ENCODE assay signal across 8 cellular contexts in the genomic region with DNA sequence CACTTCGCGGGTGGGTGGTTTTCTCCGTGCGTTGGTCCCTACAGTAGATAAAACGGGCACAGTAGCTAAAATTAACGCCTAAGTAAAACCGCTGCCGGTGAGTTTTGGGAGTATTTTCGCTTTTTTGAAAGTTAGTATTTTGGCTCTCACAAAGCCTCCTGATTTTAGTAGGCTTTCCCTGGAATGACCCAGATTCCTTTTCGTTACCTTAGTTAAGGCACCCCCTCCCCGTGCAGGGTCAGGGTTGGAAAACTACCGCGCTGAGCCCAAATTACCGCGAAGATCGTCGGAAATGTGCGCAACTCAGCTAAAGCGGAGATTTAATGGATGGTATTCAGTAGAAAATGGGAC. TPM values are rescaled to one million over a fixed set of nuclear protein-coding genes. Genes with fewer than 3 reads are reported as not detected.
A peak's percentile ranks its signal among the peaks of the same experiment; 100 is the strongest.
DNase-seq lines count a peak whose midpoint lies in the region; ATAC-seq and TF ChIP-seq lines count a peak whose summit lies in the region.

No MANE protein-coding gene starts in this region.

- in situ Hi-C loops in ACHN (cut with HindIII; ENCODE audit: low pct_ligation_motif_present, low pct_unique_long_range_greater_than_20kb, low sequenced_read_pairs), result no loop called here

- peaks cover 2% of the 10 kb centered on the region for H3K36me3 Mint-ChIP-seq in activated CD8-positive, alpha-beta memory T cell treated with anti-CD3 and anti-CD28 coated beads, Interleukin-2, amount 10 ng/mL, durations not matched to agents 7 days and 5 days

- no peaks in the 10 kb centered on the region for H3K9me3 ChIP-seq in skeletal muscle satellite cell (replicated peaks; ENCODE audit: low read length)

- H3K4me3 Mint-ChIP-seq in activated CD8-positive, alpha-beta memory T cell treated with anti-CD3 and anti-CD28 coated beads, Interleukin-2, amount 10 ng/mL, durations not matched to agents 7 days and 5 days, result peak overlapping the region; percentile 90

- peak overlapping the region; percentile 75 for H3K4me3 ChIP-seq in skeletal muscle satellite cell (ENCODE audit: low read length)

- H3K36me3 ChIP-seq in skeletal muscle satellite cell (ENCODE audit: insufficient read depth, low read length), result peaks cover 11% of the 10 kb centered on the region

- H3K27me3 ChIP-seq in skeletal muscle satellite cell (ENCODE audit: control insufficient read depth, insufficient read depth, low read length), result no peaks in the 10 kb centered on the region

- no peaks in the 10 kb centered on the region for H3K9me3 Mint-ChIP-seq in activated CD8-positive, alpha-beta memory T cell treated with anti-CD3 and anti-CD28 coated beads, Interleukin-2, amount 10 ng/mL, durations not matched to agents 7 days and 5 days (ENCODE audit: low read depth)

- H3K9ac ChIP-seq in skeletal muscle satellite cell (ENCODE audit: low read depth, low read length), result peak overlapping the region; percentile 89

- H3K4me1 ChIP-seq in skeletal muscle satellite cell (ENCODE audit: control insufficient read depth, insufficient read depth, low read length), result peaks cover 23% of the 10 kb centered on the region

- peaks cover 26% of the 10 kb centered on the region for H3K4me1 Mint-ChIP-seq in activated CD8-positive, alpha-beta memory T cell treated with anti-CD3 and anti-CD28 coated beads, Interleukin-2, amount 10 ng/mL, durations not matched to agents 7 days and 5 days

- intact Hi-C loops in Right ventricle myocardium superior (cut with DNase I), result no loop called here

- peak overlapping the region; percentile 88 for H3K27ac Mint-ChIP-seq in activated CD8-positive, alpha-beta memory T cell treated with anti-CD3 and anti-CD28 coated beads, Interleukin-2, amount 10 ng/mL, durations not matched to agents 7 days and 5 days

- DNase-seq in activated CD8-positive, alpha-beta memory T cell treated with anti-CD3 and anti-CD28 coated beads, Interleukin-2, amount 10 ng/mL, durations not matched to agents 7 days and 5 days, result no peak
- DNase-seq in activated CD8-positive, alpha-beta memory T cell treated with anti-CD3 and anti-CD28 coated beads, Interleukin-2, amount 50 U/mL, for 48 hours, result no peak
- DNase-seq in Right ventricle myocardium superior (no peak), ACHN (no peak), HCEC 1CT (no peak), NCI-H774 (lab: John Stamatoyannopoulos, UW) (no peak)

- CTCF ChIA-PET in activated CD8-positive, alpha-beta memory T cell treated with anti-CD3 and anti-CD28 coated beads, Interleukin-2, amount 10 ng/mL, durations not matched to agents 7 days and 5 days (lab: Charles Lee), result interaction anchor here (1.0 to 3.0 kb wide), 11 partner anchors 10 to 286 kb away, joined by 3 to 17 read pairs (median 6); no protein-coding TSS in a partner anchor

- peaks cover 6% of the 10 kb centered on the region for H3K27me3 Mint-ChIP-seq in activated CD8-positive, alpha-beta memory T cell treated with anti-CD3 and anti-CD28 coated beads, Interleukin-2, amount 10 ng/mL, durations not matched to agents 7 days and 5 days

- peak; percentile 1 for ATAC-seq in activated CD8-positive, alpha-beta memory T cell treated with anti-CD3 and anti-CD28 coated beads, Interleukin-2, amount 10 ng/mL, durations not matched to agents 7 days and 5 days
- peak; percentile 23 for ATAC-seq in SK-N-SH treated with all-trans-retinoic acid at 6 μM for 48 hours
- peak; percentile 2 for ATAC-seq in Right ventricle myocardium superior (ENCODE audit: poor library complexity)

- H3K4me2 ChIP-seq in skeletal muscle satellite cell (ENCODE audit: low read length), result peak overlapping the region; percentile 92

TF ChIP-seq in SK-N-SH treated with all-trans-retinoic acid at 6 μM for 48 hours, 23 proteins besides CTCF, POLR2A, EP300 and RAD21:
- TF ChIP-seq, protein P1, sequence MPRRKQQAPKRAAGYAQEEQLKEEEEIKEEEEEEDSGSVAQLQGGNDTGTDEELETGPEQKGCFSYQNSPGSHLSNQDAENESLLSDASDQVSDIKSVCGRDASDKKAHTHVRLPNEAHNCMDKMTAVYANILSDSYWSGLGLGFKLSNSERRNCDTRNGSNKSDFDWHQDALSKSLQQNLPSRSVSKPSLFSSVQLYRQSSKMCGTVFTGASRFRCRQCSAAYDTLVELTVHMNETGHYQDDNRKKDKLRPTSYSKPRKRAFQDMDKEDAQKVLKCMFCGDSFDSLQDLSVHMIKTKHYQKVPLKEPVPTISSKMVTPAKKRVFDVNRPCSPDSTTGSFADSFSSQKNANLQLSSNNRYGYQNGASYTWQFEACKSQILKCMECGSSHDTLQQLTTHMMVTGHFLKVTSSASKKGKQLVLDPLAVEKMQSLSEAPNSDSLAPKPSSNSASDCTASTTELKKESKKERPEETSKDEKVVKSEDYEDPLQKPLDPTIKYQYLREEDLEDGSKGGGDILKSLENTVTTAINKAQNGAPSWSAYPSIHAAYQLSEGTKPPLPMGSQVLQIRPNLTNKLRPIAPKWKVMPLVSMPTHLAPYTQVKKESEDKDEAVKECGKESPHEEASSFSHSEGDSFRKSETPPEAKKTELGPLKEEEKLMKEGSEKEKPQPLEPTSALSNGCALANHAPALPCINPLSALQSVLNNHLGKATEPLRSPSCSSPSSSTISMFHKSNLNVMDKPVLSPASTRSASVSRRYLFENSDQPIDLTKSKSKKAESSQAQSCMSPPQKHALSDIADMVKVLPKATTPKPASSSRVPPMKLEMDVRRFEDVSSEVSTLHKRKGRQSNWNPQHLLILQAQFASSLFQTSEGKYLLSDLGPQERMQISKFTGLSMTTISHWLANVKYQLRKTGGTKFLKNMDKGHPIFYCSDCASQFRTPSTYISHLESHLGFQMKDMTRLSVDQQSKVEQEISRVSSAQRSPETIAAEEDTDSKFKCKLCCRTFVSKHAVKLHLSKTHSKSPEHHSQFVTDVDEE (CRISPR knock-in tag; IDR thresholded peaks at IDR 0.05), result 0 out of 2 replicates have a peak, but pooled peaks have one; percentile 13
- no peak for TF ChIP-seq ARNTL (CRISPR knock-in tag; IDR thresholded peaks at IDR 0.05; ENCODE audit: borderline replicate concordance, low read depth)

RNA-seq across cellular contexts. Expression of a gene that starts 28.3 kb away (rescaled TPM):
- total RNA-seq in activated CD8-positive, alpha-beta memory T cell treated with anti-CD3 and anti-CD28 coated beads, Interleukin-2, amount 10 ng/mL, durations not matched to agents 7 days and 5 days, result not detected
- total RNA-seq in Right ventricle myocardium superior, result 2.8 TPM
- total RNA-seq in skeletal muscle satellite cell (2012; rRNA removed), result not detected in 2 replicates

RNA-seq across cellular contexts. Expression of a gene that starts 38.9 kb away (rescaled TPM):
- 10 to 100 TPM; 29.8 to 32.0 TPM for total RNA-seq in activated CD8-positive, alpha-beta memory T cell treated with anti-CD3 and anti-CD28 coated beads, Interleukin-2, amount 10 ng/mL, durations not matched to agents 7 days and 5 days
- total RNA-seq in Right ventricle myocardium superior, result 336 TPM
- total RNA-seq in skeletal muscle satellite cell (2012; rRNA removed), result 186 and 268 TPM in 2 replicates

RNA-seq across cellular contexts. Expression of a gene that starts 54.5 kb away (rescaled TPM):
- 10 to 100 TPM; 60.6 to 72.8 TPM for total RNA-seq in activated CD8-positive, alpha-beta memory T cell treated with anti-CD3 and anti-CD28 coated beads, Interleukin-2, amount 10 ng/mL, durations not matched to agents 7 days and 5 days
- total RNA-seq in Right ventricle myocardium superior, result 63.1 TPM
- total RNA-seq in skeletal muscle satellite cell (2012; rRNA removed), result 21.0 and 22.7 TPM in 2 replicates

RNA-seq across cellular contexts. Expression of a gene that starts 54.8 kb away (rescaled TPM):
- total RNA-seq in activated CD8-positive, alpha-beta memory T cell treated with anti-CD3 and anti-CD28 coated beads, Interleukin-2, amount 10 ng/mL, durations not matched to agents 7 days and 5 days, result 10 to 100 TPM; 40.3 to 42.1 TPM
- 19.0 TPM for total RNA-seq in Right ventricle myocardium superior
- total RNA-seq in skeletal muscle satellite cell (2012; rRNA removed), result 25.1 and 32.2 TPM in 2 replicates

Comparison
In these comparisons a context has a peak if more than half of its experiments do, and no peak if none do; other contexts are left out.
1. RNA of a gene that starts 38.9 kb away (total RNA-seq): 336 TPM in Right ventricle myocardium superior (single experiment); 29.8 to 32.0 TPM in activated CD8-positive, alpha-beta memory T cell treated with anti-CD3 and anti-CD28 coated beads, Interleukin-2, amount 10 ng/mL, durations not matched to agents 7 days and 5 days; every median in the first group is over 10 times any median in the second.
2. Peak in every context shown above with its lines, with median percentiles within 50 percentile points of each other: ATAC-seq.